ENCODE assay signal across 33 cellular contexts in the genomic region with DNA sequence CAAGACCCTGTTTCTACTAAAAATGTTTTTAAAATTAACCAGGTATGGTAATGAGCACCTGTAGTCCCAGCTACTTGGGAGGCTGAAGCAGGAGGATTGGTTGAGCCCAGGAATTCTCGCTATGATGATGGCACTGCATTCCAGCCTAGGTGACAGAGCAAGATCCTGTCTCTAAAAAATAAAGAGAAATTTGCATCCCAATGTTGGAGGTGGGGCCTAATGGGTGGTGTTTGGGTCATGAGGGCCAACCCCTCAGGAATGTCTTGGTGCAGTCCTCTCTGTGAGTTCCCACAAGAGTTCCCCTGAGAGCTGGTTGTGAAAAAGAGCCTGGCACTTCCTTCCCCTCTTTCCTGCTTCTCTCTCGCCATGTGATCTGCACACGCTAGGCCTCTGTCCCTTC. TPM values are rescaled to one million over a fixed set of nuclear protein-coding genes. Genes with fewer than 3 reads are reported as not detected.
"Had no signal": no experiment of that assay in that cellular context is flagged by ENCODE, and none has a peak within 500 bp of the region (broad histone marks: within the 10 kb centered on the region; RNA-seq: fewer than 3 reads in every experiment).

No MANE protein-coding gene starts in this region.

- ATAC-seq: activated CD8-positive, alpha-beta T cell treated with anti-CD3 and anti-CD28 coated beads for 36 hours; activated T-cell treated with anti-CD3 and anti-CD28 coated beads, Interleukin-2, amount 50 U/mL, for 72 hours; activated T-helper 17 cell treated with anti-CD3 and anti-CD28 coated beads, Interleukin-2, amount 50 U/mL, for 72 hours had no signal

- H3K36me3 ChIP-seq: brain microvascular endothelial cell, WERI-Rb-1 had no signal

- H3K4me2 ChIP-seq: PC-9 had no signal

- H3K27ac ChIP-seq: brain microvascular endothelial cell, PC-9, WERI-Rb-1 had no signal

- DNase-seq: activated CD4-positive, alpha-beta T cell treated with anti-CD3 and anti-CD28 coated beads, Interleukin-2, amount 10 ng/mL, durations not matched to agents 24 days and 14 days; activated CD4-positive, alpha-beta T cell treated with anti-CD3 and anti-CD28 coated beads, Interleukin-2, amount 50 U/mL, for 4 hours; activated CD8-positive, alpha-beta T cell treated with anti-CD3 and anti-CD28 coated beads for 36 hours; activated effector memory CD4-positive, alpha-beta T cell treated with anti-CD3 and anti-CD28 coated beads, Interleukin-2, amount 50 U/mL, for 16 hours; activated naive CD4-positive, alpha-beta T cell; activated naive CD4-positive, alpha-beta T cell treated with anti-CD3 and anti-CD28 coated beads, Interleukin-2, amount 50 U/mL, for 16 hours; activated naive CD8-positive, alpha-beta T cell treated with anti-CD3 and anti-CD28 coated beads for 36 hours; activated T-cell treated with anti-CD3 and anti-CD28 coated beads, Interleukin-2, amount 50 U/mL, for 1 hour; activated T-cell treated with anti-CD3 and anti-CD28 coated beads, Interleukin-2, amount 50 U/mL, for 72 hours; amniotic stem cell; aorta; brain microvascular endothelial cell; central memory CD4-positive, alpha-beta T cell; NCI-H1105; NCI-H1417 treated with DMSO at 0.1 percent for 48 hours; NCI-H187 treated with DMSO at 0.1 percent for 48 hours; NCI-H2081; NCI-H226; NCI-H446 treated with DMSO at 0.1 percent for 48 hours; NCI-H524; NCI-H69; PC-9; Right ventricle myocardium superior; SW 1271; T-helper 1 cell; T-helper 2 cell; T-helper 9 cell; WERI-Rb-1 had no signal

- H2AFZ ChIP-seq: PC-9 had no signal

- H3K4me3 ChIP-seq: PC-9 had no signal

- FAIRE-seq: RCC 7860 had no signal

- H3K27me3 ChIP-seq: brain microvascular endothelial cell had no signal

RNA-seq across cellular contexts. Expression of gene ACOT6, which starts 11.2 kb away (rescaled TPM):
- total RNA-seq: activated CD4-positive, alpha-beta T cell treated with anti-CD3 and anti-CD28 coated beads, Interleukin-2, amount 10 ng/mL, durations not matched to agents 24 days and 14 days; activated CD8-positive, alpha-beta memory T cell treated with anti-CD3 and anti-CD28 coated beads for 36 hours; activated CD8-positive, alpha-beta T cell treated with anti-CD3 and anti-CD28 coated beads for 36 hours; activated naive CD8-positive, alpha-beta T cell treated with anti-CD3 and anti-CD28 coated beads for 36 hours; activated T-cell treated with anti-CD3 and anti-CD28 coated beads, Interleukin-2, amount 50 U/mL, for 72 hours; activated T-helper 17 cell treated with anti-CD3 and anti-CD28 coated beads, Interleukin-2, amount 50 U/mL, for 72 hours; aorta; cerebellum; M059J; PC-9; Right ventricle myocardium superior had no signal
- polyA plus RNA-seq: aorta had no signal
